Comparison of ENCODE assay signal across 1 cellular context in the genomic region with DNA sequence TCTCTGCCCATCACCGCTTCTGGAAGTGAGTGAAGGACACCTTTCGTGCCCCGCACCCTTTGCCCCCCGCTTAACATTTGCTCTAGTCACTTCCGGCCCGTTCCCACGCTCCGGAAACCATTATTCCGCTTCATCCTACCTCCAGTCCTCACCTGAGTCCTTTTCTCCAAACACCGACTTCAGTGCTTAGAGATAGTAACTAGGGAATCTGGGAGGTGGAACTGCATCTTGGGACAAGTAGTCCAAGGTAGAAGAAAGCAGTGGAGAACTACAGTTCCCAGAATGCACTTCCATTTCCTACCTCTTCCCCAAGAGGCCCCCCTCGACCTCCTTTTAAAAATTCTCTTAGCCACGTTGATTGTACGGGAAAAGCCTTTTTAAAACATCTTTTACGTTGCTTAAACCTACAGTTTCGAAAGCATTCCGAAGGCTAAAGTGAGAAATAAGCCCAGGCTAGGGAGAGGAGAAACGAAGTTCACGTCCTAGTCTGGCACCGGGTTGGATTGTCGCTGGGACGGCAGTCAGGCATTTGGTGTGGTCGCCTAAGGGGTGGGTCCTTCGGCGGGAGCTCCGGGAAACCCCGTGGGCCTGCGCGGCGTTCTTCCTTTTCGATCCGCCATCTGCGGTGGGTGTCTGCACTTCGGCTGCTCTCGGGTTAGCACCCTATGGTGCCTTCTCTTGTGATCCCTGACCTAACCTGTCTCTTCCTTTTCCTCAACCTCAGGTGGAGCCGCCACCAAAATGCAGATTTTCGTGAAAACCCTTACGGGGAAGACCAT.
TF ChIP-seq lines count a peak whose summit lies in the region.

A gene (minus strand): TSS at position 210 of the 779 bp plus-strand sequence. CDS start 9,882 bp downstream, outside the sequence.
A gene (plus strand): TSS at position 605 of the 779 bp plus-strand sequence. CDS start 137 bp downstream, at position 742.

TF ChIP-seq in HepG2, 621 proteins besides CTCF, POLR2A, EP300 and RAD21 (continued from another document and continues in another):
- TF ChIP-seq, protein P1, sequence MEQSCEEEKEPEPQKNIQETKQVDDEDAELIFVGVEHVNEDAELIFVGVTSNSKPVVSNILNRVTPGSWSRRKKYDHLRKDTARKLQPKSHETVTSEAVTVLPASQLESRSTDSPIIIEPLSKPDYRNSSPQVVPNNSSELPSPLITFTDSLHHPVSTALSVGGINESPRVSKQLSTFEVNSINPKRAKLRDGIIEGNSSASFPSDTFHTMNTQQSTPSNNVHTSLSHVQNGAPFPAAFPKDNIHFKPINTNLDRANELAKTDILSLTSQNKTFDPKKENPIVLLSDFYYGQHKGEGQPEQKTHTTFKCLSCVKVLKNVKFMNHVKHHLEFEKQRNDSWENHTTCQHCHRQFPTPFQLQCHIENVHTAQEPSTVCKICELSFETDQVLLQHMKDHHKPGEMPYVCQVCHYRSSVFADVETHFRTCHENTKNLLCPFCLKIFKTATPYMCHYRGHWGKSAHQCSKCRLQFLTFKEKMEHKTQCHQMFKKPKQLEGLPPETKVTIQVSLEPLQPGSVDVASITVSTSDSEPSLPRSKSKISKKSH (CRISPR knock-in tag; IDR thresholded peaks at IDR 0.05; ENCODE audit: borderline replicate concordance), result peak; percentile 91
- TF ChIP-seq MATR3 (CRISPR knock-in tag; IDR thresholded peaks at IDR 0.05) (no peak), SRSF1 (optimal IDR thresholded peaks at IDR 0.05; ENCODE audit: low read depth, low read length) (peak; percentile 50), HOXA3 (CRISPR knock-in tag; IDR thresholded peaks at IDR 0.05) (peak; percentile 57), HIVEP1 (CRISPR knock-in tag; IDR thresholded peaks at IDR 0.05) (peak; percentile 93), NCOR1 (IDR thresholded peaks at IDR 0.05; ENCODE audit: borderline replicate concordance, low read length) (no peak; the same call in 1 of the 2 replicates), GPN1 (CRISPR knock-in tag; IDR thresholded peaks at IDR 0.05; ENCODE audit: borderline replicate concordance) (no peak), FLYWCH1 (CRISPR knock-in tag; IDR thresholded peaks at IDR 0.05) (peak; percentile 96; the same call in 1 of the 2 replicates), CAMTA2 (CRISPR knock-in tag; IDR thresholded peaks at IDR 0.05; ENCODE audit: borderline replicate concordance) (peak; percentile 54; the same call in 1 of the 2 replicates), ZNF841 (CRISPR knock-in tag; IDR thresholded peaks at IDR 0.05; ENCODE audit: borderline replicate concordance) (no peak), NR2F6 (IDR thresholded peaks at IDR 0.05) (peak; percentile 45; the same call in 1 of the 2 replicates), NR2F6 (CRISPR knock-in tag; IDR thresholded peaks at IDR 0.05) (peak; percentile 36), ZEB1 (IDR thresholded peaks at IDR 0.05; ENCODE audit: insufficient replicate concordance, low read depth) (peak; percentile 96), SPEN (CRISPR knock-in tag; IDR thresholded peaks at IDR 0.05; ENCODE audit: low read depth) (peak; percentile 95), ZZZ3 (CRISPR knock-in tag; IDR thresholded peaks at IDR 0.05; ENCODE audit: borderline replicate concordance) (peak; percentile 65; the same call in 1 of the 2 replicates), JUN (CRISPR knock-in tag; IDR thresholded peaks at IDR 0.05) (no peak; the same call in 1 of the 2 replicates), WIZ (CRISPR knock-in tag; IDR thresholded peaks at IDR 0.05) (no peak; the same call in 1 of the 2 replicates), TBP (CRISPR knock-in tag; IDR thresholded peaks at IDR 0.05) (no peak), ZNF460 (CRISPR knock-in tag; IDR thresholded peaks at IDR 0.05; ENCODE audit: borderline replicate concordance) (no peak; the same call in 1 of the 2 replicates), RELA (CRISPR knock-in tag; IDR thresholded peaks at IDR 0.05) (no peak), NFYB (CRISPR knock-in tag; IDR thresholded peaks at IDR 0.05) (peak; percentile 36), ZNF547 (CRISPR knock-in tag; IDR thresholded peaks at IDR 0.05) (peak; percentile 61; the same call in 1 of the 2 replicates), XRCC5 (optimal IDR thresholded peaks at IDR 0.05; ENCODE audit: low read length) (peak; percentile 17), REXO4 (CRISPR knock-in tag; IDR thresholded peaks at IDR 0.05; ENCODE audit: borderline replicate concordance) (no peak), ARNT (IDR thresholded peaks at IDR 0.05) (no peak), HNRNPL (IDR thresholded peaks at IDR 0.05; ENCODE audit: low read depth, low read length) (0 out of 2 replicates have a peak, but pooled peaks have one; percentile 61)
- TF ChIP-seq, protein P2, sequence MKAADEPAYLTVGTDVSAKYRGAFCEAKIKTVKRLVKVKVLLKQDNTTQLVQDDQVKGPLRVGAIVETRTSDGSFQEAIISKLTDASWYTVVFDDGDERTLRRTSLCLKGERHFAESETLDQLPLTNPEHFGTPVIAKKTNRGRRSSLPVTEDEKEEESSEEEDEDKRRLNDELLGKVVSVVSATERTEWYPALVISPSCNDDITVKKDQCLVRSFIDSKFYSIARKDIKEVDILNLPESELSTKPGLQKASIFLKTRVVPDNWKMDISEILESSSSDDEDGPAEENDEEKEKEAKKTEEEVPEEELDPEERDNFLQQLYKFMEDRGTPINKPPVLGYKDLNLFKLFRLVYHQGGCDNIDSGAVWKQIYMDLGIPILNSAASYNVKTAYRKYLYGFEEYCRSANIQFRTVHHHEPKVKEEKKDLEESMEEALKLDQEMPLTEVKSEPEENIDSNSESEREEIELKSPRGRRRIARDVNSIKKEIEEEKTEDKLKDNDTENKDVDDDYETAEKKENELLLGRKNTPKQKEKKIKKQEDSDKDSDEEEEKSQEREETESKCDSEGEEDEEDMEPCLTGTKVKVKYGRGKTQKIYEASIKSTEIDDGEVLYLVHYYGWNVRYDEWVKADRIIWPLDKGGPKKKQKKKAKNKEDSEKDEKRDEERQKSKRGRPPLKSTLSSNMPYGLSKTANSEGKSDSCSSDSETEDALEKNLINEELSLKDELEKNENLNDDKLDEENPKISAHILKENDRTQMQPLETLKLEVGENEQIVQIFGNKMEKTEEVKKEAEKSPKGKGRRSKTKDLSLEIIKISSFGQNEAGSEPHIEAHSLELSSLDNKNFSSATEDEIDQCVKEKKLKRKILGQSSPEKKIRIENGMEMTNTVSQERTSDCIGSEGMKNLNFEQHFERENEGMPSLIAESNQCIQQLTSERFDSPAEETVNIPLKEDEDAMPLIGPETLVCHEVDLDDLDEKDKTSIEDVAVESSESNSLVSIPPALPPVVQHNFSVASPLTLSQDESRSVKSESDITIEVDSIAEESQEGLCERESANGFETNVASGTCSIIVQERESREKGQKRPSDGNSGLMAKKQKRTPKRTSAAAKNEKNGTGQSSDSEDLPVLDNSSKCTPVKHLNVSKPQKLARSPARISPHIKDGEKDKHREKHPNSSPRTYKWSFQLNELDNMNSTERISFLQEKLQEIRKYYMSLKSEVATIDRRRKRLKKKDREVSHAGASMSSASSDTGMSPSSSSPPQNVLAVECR (CRISPR knock-in tag; IDR thresholded peaks at IDR 0.05; ENCODE audit: borderline replicate concordance), result peak; percentile 92; the same call in 1 of the 2 replicates
- TF ChIP-seq, protein P3, sequence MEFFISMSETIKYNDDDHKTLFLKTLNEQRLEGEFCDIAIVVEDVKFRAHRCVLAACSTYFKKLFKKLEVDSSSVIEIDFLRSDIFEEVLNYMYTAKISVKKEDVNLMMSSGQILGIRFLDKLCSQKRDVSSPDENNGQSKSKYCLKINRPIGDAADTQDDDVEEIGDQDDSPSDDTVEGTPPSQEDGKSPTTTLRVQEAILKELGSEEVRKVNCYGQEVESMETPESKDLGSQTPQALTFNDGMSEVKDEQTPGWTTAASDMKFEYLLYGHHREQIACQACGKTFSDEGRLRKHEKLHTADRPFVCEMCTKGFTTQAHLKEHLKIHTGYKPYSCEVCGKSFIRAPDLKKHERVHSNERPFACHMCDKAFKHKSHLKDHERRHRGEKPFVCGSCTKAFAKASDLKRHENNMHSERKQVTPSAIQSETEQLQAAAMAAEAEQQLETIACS (CRISPR knock-in tag; IDR thresholded peaks at IDR 0.05), result 0 out of 2 replicates have a peak, but pooled peaks have one; percentile 42
- TF ChIP-seq, protein P4, sequence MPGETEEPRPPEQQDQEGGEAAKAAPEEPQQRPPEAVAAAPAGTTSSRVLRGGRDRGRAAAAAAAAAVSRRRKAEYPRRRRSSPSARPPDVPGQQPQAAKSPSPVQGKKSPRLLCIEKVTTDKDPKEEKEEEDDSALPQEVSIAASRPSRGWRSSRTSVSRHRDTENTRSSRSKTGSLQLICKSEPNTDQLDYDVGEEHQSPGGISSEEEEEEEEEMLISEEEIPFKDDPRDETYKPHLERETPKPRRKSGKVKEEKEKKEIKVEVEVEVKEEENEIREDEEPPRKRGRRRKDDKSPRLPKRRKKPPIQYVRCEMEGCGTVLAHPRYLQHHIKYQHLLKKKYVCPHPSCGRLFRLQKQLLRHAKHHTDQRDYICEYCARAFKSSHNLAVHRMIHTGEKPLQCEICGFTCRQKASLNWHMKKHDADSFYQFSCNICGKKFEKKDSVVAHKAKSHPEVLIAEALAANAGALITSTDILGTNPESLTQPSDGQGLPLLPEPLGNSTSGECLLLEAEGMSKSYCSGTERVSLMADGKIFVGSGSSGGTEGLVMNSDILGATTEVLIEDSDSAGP (CRISPR knock-in tag; IDR thresholded peaks at IDR 0.05; ENCODE audit: borderline replicate concordance), result peak; percentile 78
- TF ChIP-seq, protein P5, sequence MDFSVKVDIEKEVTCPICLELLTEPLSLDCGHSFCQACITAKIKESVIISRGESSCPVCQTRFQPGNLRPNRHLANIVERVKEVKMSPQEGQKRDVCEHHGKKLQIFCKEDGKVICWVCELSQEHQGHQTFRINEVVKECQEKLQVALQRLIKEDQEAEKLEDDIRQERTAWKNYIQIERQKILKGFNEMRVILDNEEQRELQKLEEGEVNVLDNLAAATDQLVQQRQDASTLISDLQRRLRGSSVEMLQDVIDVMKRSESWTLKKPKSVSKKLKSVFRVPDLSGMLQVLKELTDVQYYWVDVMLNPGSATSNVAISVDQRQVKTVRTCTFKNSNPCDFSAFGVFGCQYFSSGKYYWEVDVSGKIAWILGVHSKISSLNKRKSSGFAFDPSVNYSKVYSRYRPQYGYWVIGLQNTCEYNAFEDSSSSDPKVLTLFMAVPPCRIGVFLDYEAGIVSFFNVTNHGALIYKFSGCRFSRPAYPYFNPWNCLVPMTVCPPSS (IDR thresholded peaks at IDR 0.05), result no peak
- TF ChIP-seq, protein P6, sequence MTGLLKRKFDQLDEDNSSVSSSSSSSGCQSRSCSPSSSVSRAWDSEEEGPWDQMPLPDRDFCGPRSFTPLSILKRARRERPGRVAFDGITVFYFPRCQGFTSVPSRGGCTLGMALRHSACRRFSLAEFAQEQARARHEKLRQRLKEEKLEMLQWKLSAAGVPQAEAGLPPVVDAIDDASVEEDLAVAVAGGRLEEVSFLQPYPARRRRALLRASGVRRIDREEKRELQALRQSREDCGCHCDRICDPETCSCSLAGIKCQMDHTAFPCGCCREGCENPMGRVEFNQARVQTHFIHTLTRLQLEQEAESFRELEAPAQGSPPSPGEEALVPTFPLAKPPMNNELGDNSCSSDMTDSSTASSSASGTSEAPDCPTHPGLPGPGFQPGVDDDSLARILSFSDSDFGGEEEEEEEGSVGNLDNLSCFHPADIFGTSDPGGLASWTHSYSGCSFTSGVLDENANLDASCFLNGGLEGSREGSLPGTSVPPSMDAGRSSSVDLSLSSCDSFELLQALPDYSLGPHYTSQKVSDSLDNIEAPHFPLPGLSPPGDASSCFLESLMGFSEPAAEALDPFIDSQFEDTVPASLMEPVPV (CRISPR knock-in tag; IDR thresholded peaks at IDR 0.05), result peak; percentile 71; the same call in 1 of the 2 replicates
- TF ChIP-seq, protein P7, sequence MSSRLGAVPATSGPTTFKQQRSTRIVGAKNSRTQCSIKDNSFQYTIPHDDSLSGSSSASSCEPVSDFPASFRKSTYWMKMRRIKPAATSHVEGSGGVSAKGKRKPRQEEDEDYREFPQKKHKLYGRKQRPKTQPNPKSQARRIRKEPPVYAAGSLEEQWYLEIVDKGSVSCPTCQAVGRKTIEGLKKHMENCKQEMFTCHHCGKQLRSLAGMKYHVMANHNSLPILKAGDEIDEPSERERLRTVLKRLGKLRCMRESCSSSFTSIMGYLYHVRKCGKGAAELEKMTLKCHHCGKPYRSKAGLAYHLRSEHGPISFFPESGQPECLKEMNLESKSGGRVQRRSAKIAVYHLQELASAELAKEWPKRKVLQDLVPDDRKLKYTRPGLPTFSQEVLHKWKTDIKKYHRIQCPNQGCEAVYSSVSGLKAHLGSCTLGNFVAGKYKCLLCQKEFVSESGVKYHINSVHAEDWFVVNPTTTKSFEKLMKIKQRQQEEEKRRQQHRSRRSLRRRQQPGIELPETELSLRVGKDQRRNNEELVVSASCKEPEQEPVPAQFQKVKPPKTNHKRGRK (CRISPR knock-in tag; IDR thresholded peaks at IDR 0.05), result no peak
- TF ChIP-seq, protein P8, sequence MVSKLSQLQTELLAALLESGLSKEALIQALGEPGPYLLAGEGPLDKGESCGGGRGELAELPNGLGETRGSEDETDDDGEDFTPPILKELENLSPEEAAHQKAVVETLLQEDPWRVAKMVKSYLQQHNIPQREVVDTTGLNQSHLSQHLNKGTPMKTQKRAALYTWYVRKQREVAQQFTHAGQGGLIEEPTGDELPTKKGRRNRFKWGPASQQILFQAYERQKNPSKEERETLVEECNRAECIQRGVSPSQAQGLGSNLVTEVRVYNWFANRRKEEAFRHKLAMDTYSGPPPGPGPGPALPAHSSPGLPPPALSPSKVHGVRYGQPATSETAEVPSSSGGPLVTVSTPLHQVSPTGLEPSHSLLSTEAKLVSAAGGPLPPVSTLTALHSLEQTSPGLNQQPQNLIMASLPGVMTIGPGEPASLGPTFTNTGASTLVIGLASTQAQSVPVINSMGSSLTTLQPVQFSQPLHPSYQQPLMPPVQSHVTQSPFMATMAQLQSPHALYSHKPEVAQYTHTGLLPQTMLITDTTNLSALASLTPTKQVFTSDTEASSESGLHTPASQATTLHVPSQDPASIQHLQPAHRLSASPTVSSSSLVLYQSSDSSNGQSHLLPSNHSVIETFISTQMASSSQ (IDR thresholded peaks at IDR 0.05; ENCODE audit: low read depth), result no peak
- TF ChIP-seq, protein P8 (CRISPR knock-in tag; IDR thresholded peaks at IDR 0.05; ENCODE audit: borderline replicate concordance), result peak; percentile 30; the same call in 1 of the 2 replicates
- TF ChIP-seq, protein P9, sequence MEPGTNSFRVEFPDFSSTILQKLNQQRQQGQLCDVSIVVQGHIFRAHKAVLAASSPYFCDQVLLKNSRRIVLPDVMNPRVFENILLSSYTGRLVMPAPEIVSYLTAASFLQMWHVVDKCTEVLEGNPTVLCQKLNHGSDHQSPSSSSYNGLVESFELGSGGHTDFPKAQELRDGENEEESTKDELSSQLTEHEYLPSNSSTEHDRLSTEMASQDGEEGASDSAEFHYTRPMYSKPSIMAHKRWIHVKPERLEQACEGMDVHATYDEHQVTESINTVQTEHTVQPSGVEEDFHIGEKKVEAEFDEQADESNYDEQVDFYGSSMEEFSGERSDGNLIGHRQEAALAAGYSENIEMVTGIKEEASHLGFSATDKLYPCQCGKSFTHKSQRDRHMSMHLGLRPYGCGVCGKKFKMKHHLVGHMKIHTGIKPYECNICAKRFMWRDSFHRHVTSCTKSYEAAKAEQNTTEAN (CRISPR knock-in tag; conservative IDR thresholded peaks at IDR 0.05), result peak; percentile 47
